In the genomic region with DNA sequence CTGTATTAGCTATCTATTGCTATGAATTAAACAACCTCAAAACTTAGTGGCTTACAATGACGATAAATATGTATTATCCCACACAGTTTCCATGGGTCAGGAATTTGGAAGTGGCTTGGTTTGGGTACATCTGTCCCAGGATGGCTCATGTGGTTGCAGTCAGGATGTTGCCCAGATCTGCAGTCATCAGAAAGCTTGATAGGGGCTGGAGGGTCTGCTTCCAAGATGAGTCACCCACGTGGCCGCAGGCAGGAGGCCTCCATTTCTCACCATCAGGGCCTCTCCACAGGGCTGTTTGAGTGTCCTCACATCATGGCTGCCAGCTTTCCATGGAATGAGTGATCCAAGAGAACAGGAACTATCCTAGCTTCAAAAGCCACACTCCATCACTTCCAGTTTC, we compare ENCODE assay signal across 1 cellular context.
TF ChIP-seq lines count a peak whose summit lies in the region.

No MANE protein-coding gene starts in this region.

TF ChIP-seq in IMR-90, 13 proteins besides CTCF, POLR2A, EP300 and RAD21:
- TF ChIP-seq SMC3 (IDR thresholded peaks at IDR 0.05; ENCODE audit: low read depth, low read length) (no peak), RFX5 (IDR thresholded peaks at IDR 0.05; ENCODE audit: low read depth, low read length) (no peak), CHD1 (IDR thresholded peaks at IDR 0.05; ENCODE audit: low read depth, low read length) (no peak), MXI1 (IDR thresholded peaks at IDR 0.05; ENCODE audit: borderline replicate concordance, low read depth, low read length) (no peak), BHLHE40 (IDR thresholded peaks at IDR 0.05; ENCODE audit: low read depth, low read length) (no peak), MAFK (IDR thresholded peaks at IDR 0.05; ENCODE audit: low read depth, low read length) (no peak), MAZ (IDR thresholded peaks at IDR 0.05; ENCODE audit: borderline replicate concordance, low read depth, low read length) (no peak), CEBPB (IDR thresholded peaks at IDR 0.05; ENCODE audit: low read depth, low read length) (no peak), NFE2L2 (IDR thresholded peaks at IDR 0.05; ENCODE audit: low read depth, low read length) (no peak), RCOR1 (IDR thresholded peaks at IDR 0.05; ENCODE audit: insufficient replicate concordance, low read length) (no peak), FOS (IDR thresholded peaks at IDR 0.05; ENCODE audit: low read depth, low read length) (no peak)
- TF ChIP-seq, protein P1, sequence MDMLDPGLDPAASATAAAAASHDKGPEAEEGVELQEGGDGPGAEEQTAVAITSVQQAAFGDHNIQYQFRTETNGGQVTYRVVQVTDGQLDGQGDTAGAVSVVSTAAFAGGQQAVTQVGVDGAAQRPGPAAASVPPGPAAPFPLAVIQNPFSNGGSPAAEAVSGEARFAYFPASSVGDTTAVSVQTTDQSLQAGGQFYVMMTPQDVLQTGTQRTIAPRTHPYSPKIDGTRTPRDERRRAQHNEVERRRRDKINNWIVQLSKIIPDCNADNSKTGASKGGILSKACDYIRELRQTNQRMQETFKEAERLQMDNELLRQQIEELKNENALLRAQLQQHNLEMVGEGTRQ (IDR thresholded peaks at IDR 0.05; ENCODE audit: low read depth, low read length), result no peak
- TF ChIP-seq, protein P2, sequence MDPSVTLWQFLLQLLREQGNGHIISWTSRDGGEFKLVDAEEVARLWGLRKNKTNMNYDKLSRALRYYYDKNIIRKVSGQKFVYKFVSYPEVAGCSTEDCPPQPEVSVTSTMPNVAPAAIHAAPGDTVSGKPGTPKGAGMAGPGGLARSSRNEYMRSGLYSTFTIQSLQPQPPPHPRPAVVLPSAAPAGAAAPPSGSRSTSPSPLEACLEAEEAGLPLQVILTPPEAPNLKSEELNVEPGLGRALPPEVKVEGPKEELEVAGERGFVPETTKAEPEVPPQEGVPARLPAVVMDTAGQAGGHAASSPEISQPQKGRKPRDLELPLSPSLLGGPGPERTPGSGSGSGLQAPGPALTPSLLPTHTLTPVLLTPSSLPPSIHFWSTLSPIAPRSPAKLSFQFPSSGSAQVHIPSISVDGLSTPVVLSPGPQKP (IDR thresholded peaks at IDR 0.05; ENCODE audit: borderline replicate concordance, low read depth, low read length), result no peak
